ENCODE assay signal across 8 cellular contexts in genomic region chr11:19240420-19241259, GRCh38. TPM values are rescaled to one million over a fixed set of nuclear protein-coding genes. Genes with fewer than 3 reads are reported as not detected.
A peak's percentile ranks its signal among the peaks of the same experiment; 100 is the strongest.
DNase-seq lines count a peak whose midpoint lies in the region; ATAC-seq and TF ChIP-seq lines count a peak whose summit lies in the region.

TSS of gene E2F8 (minus strand) at chr11:19240945. CDS start at chr11:19240121, 824 bp downstream.

- H3K27me3 ChIP-seq in SJSA1 (replicated peaks) (no peaks in the 10 kb centered on the region), gastroesophageal sphincter (peaks cover 81% of the 10 kb centered on the region)

- TF ChIP-seq POLR2A in gastroesophageal sphincter (IDR thresholded peaks at IDR 0.05): no peak

- ATAC-seq in gastroesophageal sphincter: peak; percentile 94

- H3K27ac ChIP-seq in SJSA1 (peak within 1 kb of the TSS; percentile 91), gastroesophageal sphincter (no peak within 1 kb of the TSS)

- TF ChIP-seq CTCF in HFF-Myc (IDR thresholded peaks at IDR 0.05; ENCODE audit: low read depth, low read length, missing control alignments) (no peak), gastroesophageal sphincter (IDR thresholded peaks at IDR 0.05) (no peak)

- H3K4me1 ChIP-seq in SJSA1 (replicated peaks) (peaks cover 3% of the 10 kb centered on the region), gastroesophageal sphincter (peaks cover 0 to 26% (median 16%) of the 10 kb centered on the region in 3 donors)

- H3K36me3 ChIP-seq in SJSA1 (peaks cover 21% of the 10 kb centered on the region), gastroesophageal sphincter (no peaks in the 10 kb centered on the region)

- TF ChIP-seq EP300 in gastroesophageal sphincter (IDR thresholded peaks at IDR 0.05): no peak

- H3K4me3 ChIP-seq in HFF-Myc (replicated peaks; ENCODE audit: low read depth, low read length): peak within 1 kb of the TSS; percentile 60
- peak within 1 kb of the TSS; percentile 88 for H3K4me3 ChIP-seq in SJSA1
- H3K4me3 ChIP-seq in gastroesophageal sphincter: peak within 1 kb of the TSS; percentile 40 to 78

- 1 to 2% methylated on average over 13 to 16 of the region's 59 CpGs for WGBS in gastroesophageal sphincter (ENCODE audit: low coverage in 1 of 2), 2 donors

- DNase-seq in GF-D8 (lab: John Stamatoyannopoulos, UW) (peak; percentile 81), HFF-Myc (ENCODE audit: extremely low read depth, low read depth) (peak; percentile 78), MV-4-11 (lab: John Stamatoyannopoulos, UW) (peak; percentile 94), SJSA1 (ENCODE audit: low read depth in 1 of 2, low spot score in 2 of 2) (peak; percentile 86 to 91), non-pigmented ciliary epithelial cell (ENCODE audit: low read depth) (peak; percentile 65), superior temporal gyrus (ENCODE audit: extremely low spot score) (peak; percentile 91)
- DNase-seq in activated gamma-delta T cell treated with anti-CD3 and anti-CD28 coated beads, Interleukin-2, amount 50 U/mL, for 16 hours (ENCODE audit: low read depth): peak; percentile 67

- no peaks in the 10 kb centered on the region for H3K9me3 ChIP-seq in SJSA1 (replicated peaks)
- H3K9me3 ChIP-seq in gastroesophageal sphincter: no peaks in the 10 kb centered on the region

RNA-seq across cellular contexts. Expression of gene E2F8, which starts in this region (rescaled TPM):
- total RNA-seq in SJSA1 (2014; rRNA removed; shearing (Covaris generic)): 4.2 and 8.8 TPM in 2 replicates
- under 1 TPM in 1 of 4 donors, not detected in 3; 0.07 TPM for total RNA-seq in gastroesophageal sphincter

Comparison
In these comparisons a context has a peak if more than half of its experiments do, and no peak if none do; other contexts are left out.
1. Peak in ATAC-seq and H3K4me3 ChIP-seq in gastroesophageal sphincter; RNA of the gene not detected or under 1 TPM.